ENCODE assay signal across 20 cellular contexts in the genomic region with DNA sequence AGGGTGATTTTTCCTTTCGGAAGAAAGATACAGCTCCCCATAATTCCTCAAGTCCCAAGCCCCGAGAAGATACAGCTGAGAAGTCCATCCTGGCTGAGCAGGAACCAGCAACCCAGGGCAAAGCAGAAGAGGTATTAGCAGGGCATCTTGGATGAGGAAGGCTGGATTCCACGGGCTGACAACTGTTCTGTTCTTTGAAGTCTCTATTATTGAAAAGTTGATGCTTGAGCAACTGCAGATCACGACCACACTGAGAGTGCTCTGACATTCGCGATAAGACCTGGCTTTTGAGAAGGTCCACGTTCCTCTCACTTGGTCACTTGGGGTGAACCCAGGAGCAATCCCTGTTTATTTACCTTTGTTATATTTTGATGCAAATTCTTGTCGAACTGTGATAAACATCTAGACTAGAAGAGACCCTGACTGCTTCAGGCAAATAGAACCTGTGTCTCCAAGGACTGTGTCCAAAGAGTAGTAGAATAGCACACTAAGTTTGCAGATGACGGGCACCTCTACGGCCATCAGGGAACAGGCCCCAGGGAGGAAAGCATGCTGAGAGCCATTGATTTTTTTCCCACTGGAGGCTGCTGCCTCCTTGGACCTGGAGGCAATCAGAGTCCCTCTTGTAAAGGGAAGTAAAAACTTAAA.
DNase-seq lines count a peak whose midpoint lies in the region; ATAC-seq and TF ChIP-seq lines count a peak whose summit lies in the region.
"Had no signal": no experiment of that assay in that cellular context is flagged by ENCODE, and none has a peak within 500 bp of the region (broad histone marks: within the 10 kb centered on the region; RNA-seq: fewer than 3 reads in every experiment).

No MANE protein-coding gene starts in this region.

- POLR2A ChIA-PET in RWPE1 (lab: Yijun Ruan, JAX; ENCODE audit: low non-redundant PET): no interaction called here
- POLR2A ChIA-PET in activated CD8-positive, alpha-beta T cell treated with anti-CD3 and anti-CD28 coated beads, Interleukin-2, amount 10 ng/mL, durations not matched to agents 7 days and 5 days (lab: Charles Lee): interaction anchor here (0.6 kb wide), 1 partner anchor 405 kb away, joined by 5 read pairs; no protein-coding TSS in a partner anchor

- peak overlapping the region; percentile 51; the same call in 1 of the 2 replicates for H3K9ac ChIP-seq in iPS-20b (ENCODE audit: low read depth, low read length)

- no peaks in the 10 kb centered on the region for H3K27me3 Mint-ChIP-seq in type B pancreatic cell
- H3K27me3 Mint-ChIP-seq in activated CD8-positive, alpha-beta T cell treated with anti-CD3 and anti-CD28 coated beads, Interleukin-2, amount 10 ng/mL, durations not matched to agents 7 days and 5 days (ENCODE audit: low read depth): no peaks in the 10 kb centered on the region
- H3K27me3 Mint-ChIP-seq: CD4-positive, CD25-positive, alpha-beta regulatory T cell; effector memory CD8-positive, alpha-beta T cell had no signal

- H3K27me3 ChIP-seq in iPS-20b (ENCODE audit: insufficient read depth, low read length): no peaks in the 10 kb centered on the region
- H3K27me3 ChIP-seq: adrenal gland had no signal

- TF ChIP-seq CTCF in RWPE1 (conservative IDR thresholded peaks at IDR 0.05; ENCODE audit: low read depth) (no peak), type B pancreatic cell (conservative IDR thresholded peaks at IDR 0.05) (no peak)

- H3K27ac ChIP-seq in RWPE1 (peak overlapping the region; percentile 47), iPS-20b (ENCODE audit: low read length) (no peak overlapping the region)
- H3K27ac ChIP-seq: adrenal gland, tibial artery had no signal

- H3K4me1 ChIP-seq in iPS-20b (ENCODE audit: insufficient read depth, low read length): peaks cover 18% of the 10 kb centered on the region

- H3K4me3 Mint-ChIP-seq in type B pancreatic cell: peak overlapping the region; percentile 64
- no peak overlapping the region for H3K4me3 Mint-ChIP-seq in activated CD8-positive, alpha-beta T cell treated with anti-CD3 and anti-CD28 coated beads, Interleukin-2, amount 10 ng/mL, durations not matched to agents 7 days and 5 days
- H3K4me3 Mint-ChIP-seq: CD4-positive, CD25-positive, alpha-beta regulatory T cell; effector memory CD8-positive, alpha-beta T cell; HFFc6; stimulated activated effector memory CD8-positive, alpha-beta T cell treated with anti-CD3 and anti-CD28 coated beads, Interleukin-12 subunit alpha, Interleukin-12 subunit beta, amount 100 ng/mL, for 72 hours had no signal

- H3K36me3 ChIP-seq in iPS-20b (ENCODE audit: insufficient read depth, low read depth, low read length): no peaks in the 10 kb centered on the region
- H3K36me3 ChIP-seq: adrenal gland, tibial artery had no signal

- ATAC-seq in HG03460 (IDR thresholded peaks at IDR 0.05; ENCODE audit: unreplicated experiment): no peak
- no peak for ATAC-seq in activated CD8-positive, alpha-beta T cell treated with anti-CD3 and anti-CD28 coated beads, Interleukin-2, amount 10 ng/mL, durations not matched to agents 7 days and 5 days
- ATAC-seq: effector memory CD8-positive, alpha-beta T cell; stimulated activated effector memory CD8-positive, alpha-beta T cell treated with anti-CD3 and anti-CD28 coated beads, Interleukin-12 subunit alpha, Interleukin-12 subunit beta, amount 100 ng/mL, for 72 hours had no signal

- no peaks in the 10 kb centered on the region for H3K36me3 Mint-ChIP-seq in type B pancreatic cell
- H3K36me3 Mint-ChIP-seq in activated CD8-positive, alpha-beta T cell treated with anti-CD3 and anti-CD28 coated beads, Interleukin-2, amount 10 ng/mL, durations not matched to agents 7 days and 5 days (ENCODE audit: low read depth): peaks cover 7% of the 10 kb centered on the region
- H3K36me3 Mint-ChIP-seq: CD4-positive, CD25-positive, alpha-beta regulatory T cell; stimulated activated effector memory CD8-positive, alpha-beta T cell treated with anti-CD3 and anti-CD28 coated beads, Interleukin-12 subunit alpha, Interleukin-12 subunit beta, amount 100 ng/mL, for 72 hours had no signal

- H3K4me1 Mint-ChIP-seq in type B pancreatic cell (ENCODE audit: unreplicated experiment): peaks cover 55% of the 10 kb centered on the region
- peaks cover 33% of the 10 kb centered on the region for H3K4me1 Mint-ChIP-seq in activated CD8-positive, alpha-beta T cell treated with anti-CD3 and anti-CD28 coated beads, Interleukin-2, amount 10 ng/mL, durations not matched to agents 7 days and 5 days (ENCODE audit: low read depth)

- peak overlapping the region; percentile 86 for H3K27ac Mint-ChIP-seq in type B pancreatic cell
- H3K27ac Mint-ChIP-seq in activated CD8-positive, alpha-beta T cell treated with anti-CD3 and anti-CD28 coated beads, Interleukin-2, amount 10 ng/mL, durations not matched to agents 7 days and 5 days: no peak overlapping the region
- H3K27ac Mint-ChIP-seq: effector memory CD8-positive, alpha-beta T cell; HFFc6; stimulated activated effector memory CD8-positive, alpha-beta T cell treated with anti-CD3 and anti-CD28 coated beads, Interleukin-12 subunit alpha, Interleukin-12 subunit beta, amount 100 ng/mL, for 72 hours had no signal

- CTCF ChIA-PET in RWPE1 (lab: Yijun Ruan, JAX): no interaction called here
- CTCF ChIA-PET in activated CD8-positive, alpha-beta T cell treated with anti-CD3 and anti-CD28 coated beads, Interleukin-2, amount 10 ng/mL, durations not matched to agents 7 days and 5 days (lab: Charles Lee): interaction anchor here (0.7 to 1.4 kb wide), 2 partner anchors 10 to 91 kb away, joined by 3 read pairs; no protein-coding TSS in a partner anchor

- DNase-seq in NCI-H146 (lab: John Stamatoyannopoulos, UW) (peak; percentile 13), NCI-H146 treated with DMSO at 0.1 percent for 48 hours (lab: John Stamatoyannopoulos, UW; ENCODE audit: unreplicated experiment) (no peak), RWPE1 (ENCODE audit: low spot score) (no peak), type B pancreatic cell (ENCODE audit: extremely low spot score, unreplicated experiment) (no peak), HCEC 1CT (no peak)
- DNase-seq in activated CD8-positive, alpha-beta T cell treated with anti-CD3 and anti-CD28 coated beads, Interleukin-2, amount 10 ng/mL, durations not matched to agents 7 days and 5 days: no peak
- DNase-seq: activated CD4-positive, alpha-beta T cell treated with anti-CD3 and anti-CD28 coated beads for 1 hour; activated CD8-positive, alpha-beta memory T cell treated with anti-CD3 and anti-CD28 coated beads, Interleukin-2, amount 50 U/mL, for 4 hours; activated effector memory CD4-positive, alpha-beta T cell treated with anti-CD3 and anti-CD28 coated beads, Interleukin-2, amount 50 U/mL, for 16 hours; adrenal gland; CD4-positive, CD25-positive, alpha-beta regulatory T cell; effector memory CD8-positive, alpha-beta T cell; HFFc6; hypothalamus; MM.1S; SHP77 treated with DMSO at 0.1 percent for 48 hours; tibial artery had no signal

- H3K9me3 ChIP-seq in iPS-20b (ENCODE audit: insufficient read depth, low read depth, low read length): no peaks in the 10 kb centered on the region
- H3K9me3 ChIP-seq: adrenal gland, tibial artery had no signal

- peaks cover 16% of the 10 kb centered on the region for H3K9me3 Mint-ChIP-seq in type B pancreatic cell
- peaks cover 4% of the 10 kb centered on the region for H3K9me3 Mint-ChIP-seq in activated CD8-positive, alpha-beta T cell treated with anti-CD3 and anti-CD28 coated beads, Interleukin-2, amount 10 ng/mL, durations not matched to agents 7 days and 5 days (ENCODE audit: insufficient read depth)
- H3K9me3 Mint-ChIP-seq: effector memory CD8-positive, alpha-beta T cell; HFFc6; stimulated activated effector memory CD8-positive, alpha-beta T cell treated with anti-CD3 and anti-CD28 coated beads, Interleukin-12 subunit alpha, Interleukin-12 subunit beta, amount 100 ng/mL, for 72 hours had no signal

- H3K4me3 ChIP-seq in iPS-20b (ENCODE audit: low read length): peak overlapping the region; percentile 37; the same call in 1 of the 2 replicates
- H3K4me3 ChIP-seq: adrenal gland, tibial artery had no signal
